Comparison of ENCODE assay signal across 11 cellular contexts in the genomic region with DNA sequence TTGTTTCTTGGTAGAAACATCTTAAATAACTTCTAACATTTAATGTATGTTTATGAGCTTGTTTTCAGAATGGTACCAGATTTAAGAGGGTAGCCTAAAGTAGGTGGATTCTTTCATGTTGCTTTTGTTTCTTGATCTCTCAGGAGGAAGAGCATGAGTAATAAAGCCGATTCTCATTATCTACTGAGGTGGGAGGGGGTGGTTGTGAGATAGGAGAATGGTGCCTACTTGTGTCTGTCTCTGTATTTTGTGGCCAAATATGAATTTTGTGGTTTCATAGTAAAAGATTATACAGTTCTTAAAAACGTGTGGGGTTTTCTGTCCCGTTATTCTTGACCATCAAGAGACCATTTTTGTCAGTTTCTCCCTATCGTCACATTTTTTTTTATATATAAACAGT. TPM values are rescaled to one million over a fixed set of nuclear protein-coding genes. Genes with fewer than 3 reads are reported as not detected.
DNase-seq lines count a peak whose midpoint lies in the region; ATAC-seq and TF ChIP-seq lines count a peak whose summit lies in the region.
"Had no signal": no experiment of that assay in that cellular context is flagged by ENCODE, and none has a peak within 500 bp of the region (broad histone marks: within the 10 kb centered on the region; RNA-seq: fewer than 3 reads in every experiment).

No MANE protein-coding gene starts in this region.

- H3K79me2 ChIP-seq in OCI-LY7 (ENCODE audit: insufficient read depth, low read depth, low read length) (peaks cover 69% of the 10 kb centered on the region), mammary epithelial cell (ENCODE audit: insufficient read depth, low read length) (peaks cover 74% of the 10 kb centered on the region), neural progenitor cell (ENCODE audit: low read depth) (peaks cover 67% of the 10 kb centered on the region)

- H3K27me3 ChIP-seq in mammary epithelial cell (ENCODE audit: insufficient read depth, low read length): no peaks in the 10 kb centered on the region
- H3K27me3 ChIP-seq in neural progenitor cell: no peaks in the 10 kb centered on the region
- H3K27me3 ChIP-seq in upper lobe of left lung: no peaks in the 10 kb centered on the region

- dilution Hi-C loops in mammary epithelial cell (cut with HindIII; ENCODE audit: low sequenced_read_pairs): no loop called here

- no TSS peak for BruUV-seq in OCI-LY7 (replicated peaks; lab: Mats Ljungman, UMichigan)
- no TSS peak for BruUV-seq in mammary epithelial cell (replicated peaks; lab: Mats Ljungman, UMichigan)

- H4K20me1 ChIP-seq in OCI-LY7 (ENCODE audit: insufficient read depth, low read length) (peaks cover 49% of the 10 kb centered on the region), mammary epithelial cell (ENCODE audit: insufficient read depth, low read length) (no peaks in the 10 kb centered on the region), neural progenitor cell (ENCODE audit: low read depth) (peaks cover 49% of the 10 kb centered on the region)

- H3F3A ChIP-seq in neural progenitor cell (ENCODE audit: low read depth): peaks cover 8% of the 10 kb centered on the region

- peaks cover 45% of the 10 kb centered on the region for H3K4me1 Mint-ChIP-seq in activated CD4-positive, alpha-beta T cell treated with anti-CD3 and anti-CD28 coated beads for 36 hours
- H3K4me1 Mint-ChIP-seq in neural progenitor cell (peaks cover 36% of the 10 kb centered on the region), CD14-positive monocyte (peaks cover 27% of the 10 kb centered on the region)

- peak overlapping the region; percentile 91 for H3K4me2 ChIP-seq in OCI-LY7 (ENCODE audit: low read length)
- H3K4me2 ChIP-seq in mammary epithelial cell (ENCODE audit: insufficient read depth, low read depth, low read length): peak overlapping the region; percentile 75
- peak overlapping the region; percentile 90 for H3K4me2 ChIP-seq in neural progenitor cell

- 72% methylated on average over 4 of the region's 4 CpGs for WGBS in mammary epithelial cell (ENCODE audit: low coverage, missing lambda C conversion rate)
- 62 to 63% methylated on average over 4 of the region's 4 CpGs for WGBS in upper lobe of left lung, 2 donors

- no peaks in the 10 kb centered on the region for H3K9me2 ChIP-seq in OCI-LY7 (ENCODE audit: insufficient read depth, low read length)

- no peaks in the 10 kb centered on the region for H3K9me3 Mint-ChIP-seq in activated CD4-positive, alpha-beta T cell treated with anti-CD3 and anti-CD28 coated beads for 36 hours (ENCODE audit: low read depth)
- H3K9me3 Mint-ChIP-seq in neural progenitor cell (no peaks in the 10 kb centered on the region), CD14-positive monocyte (peaks cover 0 to 1% (median 0%) of the 10 kb centered on the region in 7 donors)

- H3K4me3 ChIP-seq in OCI-LY7 (ENCODE audit: low read depth, low read length, poor library complexity, severe bottlenecking) (peak overlapping the region; percentile 80), mammary epithelial cell (replicated peaks in 1 of 3; ENCODE audit: insufficient read depth in 1 of 3, low read depth in 2 of 3, low read length in 3 of 3) (peak overlapping the region in 2 of 3 experiments; percentile 51 to 79), neural progenitor cell (peak overlapping the region; percentile 86), upper lobe of left lung (peak overlapping the region in 2 of 4 donors; percentile 83 to 87)
- H3K4me3 ChIP-seq: lung had no signal

- CTCF ChIA-PET in activated CD4-positive, alpha-beta T cell treated with anti-CD3 and anti-CD28 coated beads for 36 hours (lab: Charles Lee): interaction anchor here (1.0 to 1.3 kb wide), 3 partner anchors 34 to 131 kb away, joined by 3 read pairs; a partner anchor contains a TSS
- CTCF ChIA-PET in OCI-LY7 (lab: Charles Lee; ENCODE audit: unreplicated experiment): no interaction called here
- CTCF ChIA-PET in mammary epithelial cell (lab: Charles Lee; ENCODE audit: low non-redundant PET): no interaction called here

- no peak overlapping the region for H3K27ac Mint-ChIP-seq in activated CD4-positive, alpha-beta T cell treated with anti-CD3 and anti-CD28 coated beads for 36 hours
- H3K27ac Mint-ChIP-seq in neural progenitor cell: no peak overlapping the region
- H3K27ac Mint-ChIP-seq in CD14-positive monocyte: no peak overlapping the region

- H2AFZ ChIP-seq in OCI-LY7 (ENCODE audit: low read length): no peak overlapping the region
- no peak overlapping the region for H2AFZ ChIP-seq in mammary epithelial cell (ENCODE audit: low read depth, low read length)
- no peak overlapping the region for H2AFZ ChIP-seq in neural progenitor cell (replicated peaks)

- in situ Hi-C loops in mammary epithelial cell (cut with MboI; ENCODE audit: low sequenced_read_pairs in 2 of 2): no loop called here

- intact Hi-C loops in activated CD4-positive, alpha-beta T cell treated with anti-CD3 and anti-CD28 coated beads for 36 hours (cut with DNase I, micrococcal nuclease): loop anchor here in 1 of 2 experiments (1.0 kb wide), 1 partner anchor 11 kb away; no protein-coding TSS in a partner anchor
- intact Hi-C loops in OCI-LY7 (cut with micrococcal nuclease; ENCODE audit: unreplicated experiment) (loop anchor here (1.0 to 10.0 kb wide), 2 partner anchors 19 to 1519 kb away; a partner anchor contains a TSS), mammary epithelial cell (cut with micrococcal nuclease) (loop anchor here (10.0 kb wide), 2 partner anchors 621 to 1139 kb away; a partner anchor contains a TSS), CD14-positive monocyte (cut with micrococcal nuclease) (loop anchor here in 1 of 2 donors (10.0 kb wide), 1 partner anchor 119 kb away; no protein-coding TSS in a partner anchor)

- peaks cover 46% of the 10 kb centered on the region for H3K4me1 ChIP-seq in OCI-LY7 (ENCODE audit: insufficient read depth, low read length, poor library complexity, severe bottlenecking)
- H3K4me1 ChIP-seq in mammary epithelial cell (ENCODE audit: insufficient read depth, low read length): peaks cover 16% of the 10 kb centered on the region
- peaks cover 54% of the 10 kb centered on the region for H3K4me1 ChIP-seq in neural progenitor cell
- peaks cover 20 to 49% (median 28%) of the 10 kb centered on the region in 4 donors for H3K4me1 ChIP-seq in upper lobe of left lung

- H3K36me3 Mint-ChIP-seq in activated CD4-positive, alpha-beta T cell treated with anti-CD3 and anti-CD28 coated beads for 36 hours (ENCODE audit: low read depth): peaks cover 6% of the 10 kb centered on the region
- H3K36me3 Mint-ChIP-seq in neural progenitor cell (no peaks in the 10 kb centered on the region), CD14-positive monocyte (no peaks in the 10 kb centered on the region)

- DNase-seq in activated CD4-positive, alpha-beta T cell treated with anti-CD3 and anti-CD28 coated beads for 36 hours: peak; percentile 17
- DNase-seq in activated CD4-positive, alpha-beta T cell treated with anti-CD3 and anti-CD28 coated beads, Interleukin-2, amount 50 U/mL, for 1 hour: no peak
- DNase-seq in OCI-LY7 (ENCODE audit: low spot score) (no peak), mammary epithelial cell (no peak), neural progenitor cell (ENCODE audit: low spot score) (no peak), hypothalamus (lab: John Stamatoyannopoulos, UW) (no peak), CD14-positive monocyte (ENCODE audit: low spot score) (no peak), upper lobe of left lung (no peak)

- peak; percentile 34 for ATAC-seq in activated CD4-positive, alpha-beta T cell treated with anti-CD3 and anti-CD28 coated beads for 36 hours
- ATAC-seq in upper lobe of left lung (ENCODE audit: low FRiP score in 2 of 2): no peak

- H3K9me3 ChIP-seq in OCI-LY7 (ENCODE audit: low read length) (no peaks in the 10 kb centered on the region), mammary epithelial cell (replicated peaks; ENCODE audit: insufficient read depth, low read length) (no peaks in the 10 kb centered on the region), neural progenitor cell (ENCODE audit: low read depth) (no peaks in the 10 kb centered on the region), upper lobe of left lung (no peaks in the 10 kb centered on the region)

- H3K36me3 ChIP-seq in OCI-LY7 (ENCODE audit: insufficient read depth, low read length) (no peaks in the 10 kb centered on the region), mammary epithelial cell (ENCODE audit: insufficient read depth, low read length) (no peaks in the 10 kb centered on the region), neural progenitor cell (no peaks in the 10 kb centered on the region), upper lobe of left lung (no peaks in the 10 kb centered on the region)

- POLR2A ChIA-PET in activated CD4-positive, alpha-beta T cell treated with anti-CD3 and anti-CD28 coated beads for 36 hours (lab: Charles Lee): interaction anchor here (1.0 kb wide), 1 partner anchor 126 kb away, joined by 17 read pairs; no protein-coding TSS in a partner anchor
- POLR2A ChIA-PET in OCI-LY7 (lab: Charles Lee): interaction anchor here (0.6 to 1.3 kb wide), 5 partner anchors 8 to 191 kb away, joined by 3 to 4 read pairs (median 3); no protein-coding TSS in a partner anchor

- no peak for TF ChIP-seq POLR2A in upper lobe of left lung (IDR thresholded peaks at IDR 0.05)

- H3K9ac ChIP-seq in mammary epithelial cell (ENCODE audit: insufficient read depth, low read length) (no peak overlapping the region), neural progenitor cell (peak overlapping the region; percentile 32)

- H3K27ac ChIP-seq in OCI-LY7 (ENCODE audit: low read depth, low read length, poor library complexity, severe bottlenecking): no peak overlapping the region
- H3K27ac ChIP-seq in mammary epithelial cell (ENCODE audit: insufficient read depth, low read depth, low read length): peak overlapping the region; percentile 0
- H3K27ac ChIP-seq in neural progenitor cell: no peak overlapping the region
- H3K27ac ChIP-seq in upper lobe of left lung: no peak overlapping the region
- H3K27ac ChIP-seq: C4-2B, HL-60 had no signal

- peak overlapping the region; percentile 94 for H3K4me3 Mint-ChIP-seq in activated CD4-positive, alpha-beta T cell treated with anti-CD3 and anti-CD28 coated beads for 36 hours
- H3K4me3 Mint-ChIP-seq in neural progenitor cell (peak overlapping the region; percentile 92), CD14-positive monocyte (no peak overlapping the region)

- TF ChIP-seq EP300 in upper lobe of left lung (IDR thresholded peaks at IDR 0.05): no peak

- no peak for TF ChIP-seq CTCF in OCI-LY7 (conservative IDR thresholded peaks at IDR 0.05; ENCODE audit: low read length)
- TF ChIP-seq CTCF in mammary epithelial cell (conservative IDR thresholded peaks at IDR 0.05 in 1 of 2, IDR thresholded peaks at IDR 0.05 in 1 of 2; ENCODE audit: extremely low read depth in 1 of 2, insufficient read depth in 1 of 2, low read depth in 1 of 2, low read length in 2 of 2): no peak
- no peak for TF ChIP-seq CTCF in neural progenitor cell (IDR thresholded peaks at IDR 0.05)
- no peak for TF ChIP-seq CTCF in CD14-positive monocyte (IDR thresholded peaks at IDR 0.05)
- TF ChIP-seq CTCF in upper lobe of left lung (IDR thresholded peaks at IDR 0.05): no peak

- H3K27me3 Mint-ChIP-seq in activated CD4-positive, alpha-beta T cell treated with anti-CD3 and anti-CD28 coated beads for 36 hours: no peaks in the 10 kb centered on the region
- H3K27me3 Mint-ChIP-seq in neural progenitor cell (ENCODE audit: insufficient read depth, low read depth) (no peaks in the 10 kb centered on the region), CD14-positive monocyte (ENCODE audit: low read depth in 3 of 3) (no peaks in the 10 kb centered on the region)

RNA-seq across cellular contexts. Expression of a gene that starts 2.2 kb away (rescaled TPM):
- 10 to 100 TPM; 47.4 to 48.5 TPM for total RNA-seq in activated CD4-positive, alpha-beta T cell treated with anti-CD3 and anti-CD28 coated beads for 36 hours
- total RNA-seq in OCI-LY7 (2014; rRNA removed; shearing (Covaris generic)): 28.6 and 31.1 TPM in 2 replicates
- 46.2 and 56.8 TPM in 2 replicates for total RNA-seq in OCI-LY7 (2022)
- total RNA-seq in mammary epithelial cell: 100 to 1,000 TPM; 111 to 116 TPM
- polyA plus RNA-seq in mammary epithelial cell: 72.5 TPM
- polyA minus RNA-seq in mammary epithelial cell: 93.4 TPM
- total RNA-seq in neural progenitor cell (ENCODE audit: low replicate concordance): 64.5 and 161 TPM in 2 replicates
- polyA plus RNA-seq in CD14-positive monocyte: 10 to 100 TPM; 11.7 to 12.2 TPM
- total RNA-seq in upper lobe of left lung: 100 to 1,000 TPM in 4 of 6 donors, 10 to 100 TPM in 2; 50.3 to 131 (median 114) TPM

Comparison
In these comparisons a context has a peak if more than half of its experiments do, and no peak if none do; other contexts are left out.
1. H3K4me3 Mint-ChIP-seq: peak in activated CD4-positive, alpha-beta T cell treated with anti-CD3 and anti-CD28 coated beads for 36 hours (single experiment) and neural progenitor cell (single experiment); none in CD14-positive monocyte (0 of 2).
2. Peak in every context shown above with its lines, with median percentiles within 50 percentile points of each other: H3K4me2 ChIP-seq.